1 cellular context compared by ENCODE assay signal in the genomic region with DNA sequence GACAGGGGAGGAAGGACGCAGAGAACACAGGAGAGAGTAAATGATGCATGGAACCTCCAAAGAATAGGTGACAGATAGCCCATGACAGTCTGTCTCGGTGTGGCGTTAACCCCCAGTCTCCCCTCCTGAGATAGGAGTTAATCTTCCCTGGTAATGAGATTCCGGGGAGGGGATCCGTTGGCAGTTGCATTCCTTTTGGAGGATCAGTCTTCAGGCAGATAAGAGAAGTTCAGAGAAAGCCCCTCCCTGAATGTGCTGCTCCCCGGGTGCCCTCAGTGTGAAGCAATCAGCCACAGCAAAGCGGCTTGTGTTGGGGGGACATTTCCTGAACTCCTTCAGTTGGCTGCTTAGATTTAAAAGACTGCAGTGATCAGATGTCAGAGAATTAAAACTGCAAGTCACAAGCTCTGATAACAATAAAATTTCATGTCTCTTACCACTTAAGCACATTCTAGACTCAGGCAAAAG.
A peak's percentile ranks its signal among the peaks of the same experiment; 100 is the strongest.
TF ChIP-seq lines count a peak whose summit lies in the region.

No MANE protein-coding gene starts in this region.

TF ChIP-seq in K562, 482 proteins besides CTCF, POLR2A, EP300 and RAD21 (continued from another document and continues in another):
- TF ChIP-seq ZNF639 (CRISPR knock-in tag; conservative IDR thresholded peaks at IDR 0.05 in 1 of 2, IDR thresholded peaks at IDR 0.05 in 1 of 2) (no peak), U2AF2 (optimal IDR thresholded peaks at IDR 0.05; ENCODE audit: low read depth, low read length) (no peak), ZNF695 (CRISPR knock-in tag; IDR thresholded peaks at IDR 0.05) (no peak), ARID4B (CRISPR knock-in tag; IDR thresholded peaks at IDR 0.05) (no peak), HDGF (IDR thresholded peaks at IDR 0.05) (no peak), SP2 (IDR thresholded peaks at IDR 0.05; ENCODE audit: extremely low read depth, low read depth, low read length, poor library complexity, severe bottlenecking) (no peak), ARHGAP35 (IDR thresholded peaks at IDR 0.05; ENCODE audit: partially characterized antibody) (no peak), RBM39 (optimal IDR thresholded peaks at IDR 0.05; ENCODE audit: low read depth, low read length) (no peak), VEZF1 (CRISPR knock-in tag; IDR thresholded peaks at IDR 0.05) (peak; percentile 68), MEIS2 (IDR thresholded peaks at IDR 0.05; ENCODE audit: partially characterized antibody) (peak; percentile 56), ZNF3 (CRISPR knock-in tag; IDR thresholded peaks at IDR 0.05) (no peak), SRSF9 (IDR thresholded peaks at IDR 0.05; ENCODE audit: borderline replicate concordance, low read depth, low read length) (no peak), SMAD3 (CRISPR knock-in tag; conservative IDR thresholded peaks at IDR 0.05) (no peak), ZNF280A (IDR thresholded peaks at IDR 0.05; ENCODE audit: low read depth, partially characterized antibody) (no peak), MCM7 (IDR thresholded peaks at IDR 0.05) (no peak)
- TF ChIP-seq, protein P1, sequence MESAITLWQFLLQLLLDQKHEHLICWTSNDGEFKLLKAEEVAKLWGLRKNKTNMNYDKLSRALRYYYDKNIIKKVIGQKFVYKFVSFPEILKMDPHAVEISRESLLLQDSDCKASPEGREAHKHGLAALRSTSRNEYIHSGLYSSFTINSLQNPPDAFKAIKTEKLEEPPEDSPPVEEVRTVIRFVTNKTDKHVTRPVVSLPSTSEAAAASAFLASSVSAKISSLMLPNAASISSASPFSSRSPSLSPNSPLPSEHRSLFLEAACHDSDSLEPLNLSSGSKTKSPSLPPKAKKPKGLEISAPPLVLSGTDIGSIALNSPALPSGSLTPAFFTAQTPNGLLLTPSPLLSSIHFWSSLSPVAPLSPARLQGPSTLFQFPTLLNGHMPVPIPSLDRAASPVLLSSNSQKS (CRISPR knock-in tag; IDR thresholded peaks at IDR 0.05), result no peak
- TF ChIP-seq, protein P2, sequence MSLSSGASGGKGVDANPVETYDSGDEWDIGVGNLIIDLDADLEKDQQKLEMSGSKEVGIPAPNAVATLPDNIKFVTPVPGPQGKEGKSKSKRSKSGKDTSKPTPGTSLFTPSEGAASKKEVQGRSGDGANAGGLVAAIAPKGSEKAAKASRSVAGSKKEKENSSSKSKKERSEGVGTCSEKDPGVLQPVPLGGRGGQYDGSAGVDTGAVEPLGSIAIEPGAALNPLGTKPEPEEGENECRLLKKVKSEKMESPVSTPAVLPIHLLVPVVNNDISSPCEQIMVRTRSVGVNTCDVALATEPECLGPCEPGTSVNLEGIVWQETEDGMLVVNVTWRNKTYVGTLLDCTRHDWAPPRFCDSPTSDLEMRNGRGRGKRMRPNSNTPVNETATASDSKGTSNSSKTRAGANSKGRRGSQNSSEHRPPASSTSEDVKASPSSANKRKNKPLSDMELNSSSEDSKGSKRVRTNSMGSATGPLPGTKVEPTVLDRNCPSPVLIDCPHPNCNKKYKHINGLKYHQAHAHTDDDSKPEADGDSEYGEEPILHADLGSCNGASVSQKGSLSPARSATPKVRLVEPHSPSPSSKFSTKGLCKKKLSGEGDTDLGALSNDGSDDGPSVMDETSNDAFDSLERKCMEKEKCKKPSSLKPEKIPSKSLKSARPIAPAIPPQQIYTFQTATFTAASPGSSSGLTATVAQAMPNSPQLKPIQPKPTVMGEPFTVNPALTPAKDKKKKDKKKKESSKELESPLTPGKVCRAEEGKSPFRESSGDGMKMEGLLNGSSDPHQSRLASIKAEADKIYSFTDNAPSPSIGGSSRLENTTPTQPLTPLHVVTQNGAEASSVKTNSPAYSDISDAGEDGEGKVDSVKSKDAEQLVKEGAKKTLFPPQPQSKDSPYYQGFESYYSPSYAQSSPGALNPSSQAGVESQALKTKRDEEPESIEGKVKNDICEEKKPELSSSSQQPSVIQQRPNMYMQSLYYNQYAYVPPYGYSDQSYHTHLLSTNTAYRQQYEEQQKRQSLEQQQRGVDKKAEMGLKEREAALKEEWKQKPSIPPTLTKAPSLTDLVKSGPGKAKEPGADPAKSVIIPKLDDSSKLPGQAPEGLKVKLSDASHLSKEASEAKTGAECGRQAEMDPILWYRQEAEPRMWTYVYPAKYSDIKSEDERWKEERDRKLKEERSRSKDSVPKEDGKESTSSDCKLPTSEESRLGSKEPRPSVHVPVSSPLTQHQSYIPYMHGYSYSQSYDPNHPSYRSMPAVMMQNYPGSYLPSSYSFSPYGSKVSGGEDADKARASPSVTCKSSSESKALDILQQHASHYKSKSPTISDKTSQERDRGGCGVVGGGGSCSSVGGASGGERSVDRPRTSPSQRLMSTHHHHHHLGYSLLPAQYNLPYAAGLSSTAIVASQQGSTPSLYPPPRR (CRISPR knock-in tag; IDR thresholded peaks at IDR 0.05; ENCODE audit: borderline replicate concordance), result no peak
- TF ChIP-seq, protein P3, sequence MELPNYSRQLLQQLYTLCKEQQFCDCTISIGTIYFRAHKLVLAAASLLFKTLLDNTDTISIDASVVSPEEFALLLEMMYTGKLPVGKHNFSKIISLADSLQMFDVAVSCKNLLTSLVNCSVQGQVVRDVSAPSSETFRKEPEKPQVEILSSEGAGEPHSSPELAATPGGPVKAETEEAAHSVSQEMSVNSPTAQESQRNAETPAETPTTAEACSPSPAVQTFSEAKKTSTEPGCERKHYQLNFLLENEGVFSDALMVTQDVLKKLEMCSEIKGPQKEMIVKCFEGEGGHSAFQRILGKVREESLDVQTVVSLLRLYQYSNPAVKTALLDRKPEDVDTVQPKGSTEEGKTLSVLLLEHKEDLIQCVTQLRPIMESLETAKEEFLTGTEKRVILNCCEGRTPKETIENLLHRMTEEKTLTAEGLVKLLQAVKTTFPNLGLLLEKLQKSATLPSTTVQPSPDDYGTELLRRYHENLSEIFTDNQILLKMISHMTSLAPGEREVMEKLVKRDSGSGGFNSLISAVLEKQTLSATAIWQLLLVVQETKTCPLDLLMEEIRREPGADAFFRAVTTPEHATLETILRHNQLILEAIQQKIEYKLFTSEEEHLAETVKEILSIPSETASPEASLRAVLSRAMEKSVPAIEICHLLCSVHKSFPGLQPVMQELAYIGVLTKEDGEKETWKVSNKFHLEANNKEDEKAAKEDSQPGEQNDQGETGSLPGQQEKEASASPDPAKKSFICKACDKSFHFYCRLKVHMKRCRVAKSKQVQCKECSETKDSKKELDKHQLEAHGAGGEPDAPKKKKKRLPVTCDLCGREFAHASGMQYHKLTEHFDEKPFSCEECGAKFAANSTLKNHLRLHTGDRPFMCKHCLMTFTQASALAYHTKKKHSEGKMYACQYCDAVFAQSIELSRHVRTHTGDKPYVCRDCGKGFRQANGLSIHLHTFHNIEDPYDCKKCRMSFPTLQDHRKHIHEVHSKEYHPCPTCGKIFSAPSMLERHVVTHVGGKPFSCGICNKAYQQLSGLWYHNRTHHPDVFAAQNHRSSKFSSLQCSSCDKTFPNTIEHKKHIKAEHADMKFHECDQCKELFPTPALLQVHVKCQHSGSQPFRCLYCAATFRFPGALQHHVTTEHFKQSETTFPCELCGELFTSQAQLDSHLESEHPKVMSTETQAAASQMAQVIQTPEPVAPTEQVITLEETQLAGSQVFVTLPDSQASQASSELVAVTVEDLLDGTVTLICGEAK (IDR thresholded peaks at IDR 0.05), result no peak
- TF ChIP-seq, protein P3 (CRISPR knock-in tag; IDR thresholded peaks at IDR 0.05), result no peak
